20 cellular contexts compared by ENCODE assay signal in genomic region chr2:96809951-96810782, GRCh38. TPM values are rescaled to one million over a fixed set of nuclear protein-coding genes. Genes with fewer than 3 reads are reported as not detected.
DNase-seq lines count a peak whose midpoint lies in the region; TF ChIP-seq lines count a peak whose summit lies in the region.
"Had no signal": no experiment of that assay in that cellular context is flagged by ENCODE, and none has a peak within 500 bp of the region (broad histone marks: within the 10 kb centered on the region; RNA-seq: fewer than 3 reads in every experiment).

No MANE protein-coding gene starts in this region.

- peaks cover 0 to 41% (median 6%) of the 10 kb centered on the region in 6 donors for H3K36me3 ChIP-seq in spleen
- H3K36me3 ChIP-seq: brain microvascular endothelial cell had no signal

- no peaks in the 10 kb centered on the region for H3K9me3 ChIP-seq in spleen
- H3K9me3 ChIP-seq: A549 had no signal

- CTCF ChIA-PET in activated CD4-positive, alpha-beta memory T cell treated with anti-CD3 and anti-CD28 coated beads for 36 hours (lab: Charles Lee): interaction anchor here (0.7 to 0.8 kb wide), 2 partner anchors 9 to 48 kb away, joined by 3 read pairs; partner anchors contain the start of gene ANKRD39
- CTCF ChIA-PET in activated CD4-positive, alpha-beta memory T cell treated with anti-CD3 and anti-CD28 coated beads, Interleukin-2, amount 10 ng/mL, durations not matched to agents 7 days and 5 days (lab: Charles Lee): no interaction called here

- H3K9me3 Mint-ChIP-seq in activated CD4-positive, alpha-beta memory T cell treated with anti-CD3 and anti-CD28 coated beads for 36 hours: no peaks in the 10 kb centered on the region
- H3K9me3 Mint-ChIP-seq in activated CD4-positive, alpha-beta memory T cell treated with anti-CD3 and anti-CD28 coated beads, Interleukin-2, amount 10 ng/mL, durations not matched to agents 7 days and 5 days: no peaks in the 10 kb centered on the region
- H3K9me3 Mint-ChIP-seq: activated naive CD8-positive, alpha-beta T cell treated with anti-CD3 and anti-CD28 coated beads, Interleukin-2, amount 10 ng/mL, durations not matched to agents 7 days and 5 days; dendritic cell treated with granulocyte-macrophage colony-stimulating factor and Interleukin-4, amounts not matched to agents 40 ng/mL and 50 ng/mL, for 4 days; HFFc6; type B pancreatic cell had no signal

- TF ChIP-seq CTCF in spleen (IDR thresholded peaks at IDR 0.05 in 8 of 11, conservative IDR thresholded peaks at IDR 0.05 in 3 of 11): no peak

- no peak for TF ChIP-seq POLR2A in spleen (IDR thresholded peaks at IDR 0.05)

- no peaks in the 10 kb centered on the region for H3K27me3 Mint-ChIP-seq in activated CD4-positive, alpha-beta memory T cell treated with anti-CD3 and anti-CD28 coated beads for 36 hours
- H3K27me3 Mint-ChIP-seq in activated CD4-positive, alpha-beta memory T cell treated with anti-CD3 and anti-CD28 coated beads, Interleukin-2, amount 10 ng/mL, durations not matched to agents 7 days and 5 days: no peaks in the 10 kb centered on the region
- H3K27me3 Mint-ChIP-seq: activated naive CD8-positive, alpha-beta T cell treated with anti-CD3 and anti-CD28 coated beads, Interleukin-2, amount 10 ng/mL, durations not matched to agents 7 days and 5 days; dendritic cell treated with granulocyte-macrophage colony-stimulating factor and Interleukin-4, amounts not matched to agents 40 ng/mL and 50 ng/mL, for 4 days; type B pancreatic cell had no signal

- H3K4me1 Mint-ChIP-seq in activated CD4-positive, alpha-beta memory T cell treated with anti-CD3 and anti-CD28 coated beads for 36 hours (ENCODE audit: low read depth): peaks cover 23% of the 10 kb centered on the region
- peaks cover 32% of the 10 kb centered on the region for H3K4me1 Mint-ChIP-seq in activated CD4-positive, alpha-beta memory T cell treated with anti-CD3 and anti-CD28 coated beads, Interleukin-2, amount 10 ng/mL, durations not matched to agents 7 days and 5 days

- 77 to 87% (median 78%) methylated on average over 10 to 12 of the region's 12 CpGs for WGBS in spleen, 5 donors

- DNase-seq in activated CD4-positive, alpha-beta memory T cell treated with anti-CD3 and anti-CD28 coated beads for 36 hours: no peak
- no peak for DNase-seq in activated CD4-positive, alpha-beta memory T cell treated with anti-CD3 and anti-CD28 coated beads, Interleukin-2, amount 10 ng/mL, durations not matched to agents 7 days and 5 days
- DNase-seq in caudate nucleus (lab: John Stamatoyannopoulos, UW) (peak in 12 of 61 donors; percentile 11 to 69 (median 33)), spleen (no peak), SKM-1 (lab: John Stamatoyannopoulos, UW; ENCODE audit: unreplicated experiment) (no peak), NCI-H1105 treated with DMSO at 0.1 percent for 48 hours (lab: John Stamatoyannopoulos, UW) (no peak)
- DNase-seq: activated naive CD8-positive, alpha-beta T cell treated with anti-CD3 and anti-CD28 coated beads, Interleukin-2, amount 10 ng/mL, durations not matched to agents 7 days and 5 days; brain microvascular endothelial cell; foreskin keratinocyte; HFFc6; Karpas-422; NCI-H1092; NCI-H2081 treated with DMSO at 0.1 percent for 48 hours; NCI-H510A treated with DMSO at 0.1 percent for 48 hours; stimulated activated naive CD4-positive, alpha-beta T cell had no signal

- peaks cover 1% of the 10 kb centered on the region for H3K36me3 Mint-ChIP-seq in activated CD4-positive, alpha-beta memory T cell treated with anti-CD3 and anti-CD28 coated beads for 36 hours
- H3K36me3 Mint-ChIP-seq in activated CD4-positive, alpha-beta memory T cell treated with anti-CD3 and anti-CD28 coated beads, Interleukin-2, amount 10 ng/mL, durations not matched to agents 7 days and 5 days (ENCODE audit: low read depth): peaks cover 15% of the 10 kb centered on the region

- H3K27ac Mint-ChIP-seq in activated CD4-positive, alpha-beta memory T cell treated with anti-CD3 and anti-CD28 coated beads for 36 hours: peak overlapping the region; percentile 11
- H3K27ac Mint-ChIP-seq in activated CD4-positive, alpha-beta memory T cell treated with anti-CD3 and anti-CD28 coated beads, Interleukin-2, amount 10 ng/mL, durations not matched to agents 7 days and 5 days: no peak overlapping the region
- H3K27ac Mint-ChIP-seq: activated naive CD8-positive, alpha-beta T cell treated with anti-CD3 and anti-CD28 coated beads, Interleukin-2, amount 10 ng/mL, durations not matched to agents 7 days and 5 days; dendritic cell treated with granulocyte-macrophage colony-stimulating factor and Interleukin-4, amounts not matched to agents 40 ng/mL and 50 ng/mL, for 4 days; HFFc6; type B pancreatic cell had no signal

- intact Hi-C loops in activated CD4-positive, alpha-beta memory T cell treated with anti-CD3 and anti-CD28 coated beads for 36 hours (cut with micrococcal nuclease): loop anchor here (10.0 kb wide), 1 partner anchor 175 kb away; the partner anchor contains the start of gene KANSL3
- intact Hi-C loops in spleen (cut with DNase I; ENCODE audit: low total_unique reads): no loop called here

- H3K27ac ChIP-seq in caudate nucleus (ENCODE audit: low read depth, low read length) (peak overlapping the region; percentile 78), spleen (peak overlapping the region in 6 of 8 donors; percentile 13 to 51 (median 43))
- H3K27ac ChIP-seq: A549, brain microvascular endothelial cell, C4-2B, epithelial cell of prostate, foreskin keratinocyte had no signal

- POLR2A ChIA-PET in activated CD4-positive, alpha-beta memory T cell treated with anti-CD3 and anti-CD28 coated beads for 36 hours (lab: Charles Lee): no interaction called here
- POLR2A ChIA-PET in activated CD4-positive, alpha-beta memory T cell treated with anti-CD3 and anti-CD28 coated beads, Interleukin-2, amount 10 ng/mL, durations not matched to agents 7 days and 5 days (lab: Charles Lee): interaction anchor here (1.3 kb wide), 1 partner anchor 153 kb away, joined by 4 read pairs; no protein-coding TSS in a partner anchor

- no peak overlapping the region for H3K4me3 Mint-ChIP-seq in activated CD4-positive, alpha-beta memory T cell treated with anti-CD3 and anti-CD28 coated beads for 36 hours
- no peak overlapping the region for H3K4me3 Mint-ChIP-seq in activated CD4-positive, alpha-beta memory T cell treated with anti-CD3 and anti-CD28 coated beads, Interleukin-2, amount 10 ng/mL, durations not matched to agents 7 days and 5 days
- H3K4me3 Mint-ChIP-seq: activated naive CD8-positive, alpha-beta T cell treated with anti-CD3 and anti-CD28 coated beads, Interleukin-2, amount 10 ng/mL, durations not matched to agents 7 days and 5 days; dendritic cell treated with granulocyte-macrophage colony-stimulating factor and Interleukin-4, amounts not matched to agents 40 ng/mL and 50 ng/mL, for 4 days; HFFc6; type B pancreatic cell had no signal

- no peak overlapping the region for H3K4me3 ChIP-seq in spleen
- H3K4me3 ChIP-seq: A549 had no signal

- H3K4me1 ChIP-seq in spleen: peaks cover 4 to 47% (median 28%) of the 10 kb centered on the region in 6 donors
- H3K4me1 ChIP-seq: foreskin keratinocyte had no signal

- H3K27me3 ChIP-seq in spleen (replicated peaks in 1 of 7): no peaks in the 10 kb centered on the region
- H3K27me3 ChIP-seq: brain microvascular endothelial cell, foreskin keratinocyte had no signal

RNA-seq across cellular contexts. Expression of gene CNNM3, which starts 5.9 kb away (rescaled TPM):
- total RNA-seq in activated CD4-positive, alpha-beta memory T cell treated with anti-CD3 and anti-CD28 coated beads for 36 hours: 10 to 100 TPM; 16.3 to 22.2 TPM
- 10 to 100 TPM; 26.6 to 28.5 TPM for total RNA-seq in activated CD4-positive, alpha-beta memory T cell treated with anti-CD3 and anti-CD28 coated beads, Interleukin-2, amount 10 ng/mL, durations not matched to agents 7 days and 5 days
- total RNA-seq in spleen: 10 to 100 TPM; 20.7 to 37.8 (median 25.6) TPM
- polyA plus RNA-seq in spleen: 1 to 10 TPM; 3.7 to 7.8 (median 3.7) TPM

RNA-seq across cellular contexts. Expression of gene ANKRD23, which starts 33.7 kb away (rescaled TPM):
- total RNA-seq in activated CD4-positive, alpha-beta memory T cell treated with anti-CD3 and anti-CD28 coated beads for 36 hours: 1 to 10 TPM; 5.8 to 7.6 TPM
- total RNA-seq in activated CD4-positive, alpha-beta memory T cell treated with anti-CD3 and anti-CD28 coated beads, Interleukin-2, amount 10 ng/mL, durations not matched to agents 7 days and 5 days: 10 to 100 TPM; 15.5 to 16.9 TPM
- 10 to 100 TPM in 3 of 7 donors, 1 to 10 TPM in 4; 4.6 to 19.8 (median 9.3) TPM for total RNA-seq in spleen
- 1 to 10 TPM; 2.4 to 4.9 (median 3.9) TPM for polyA plus RNA-seq in spleen

RNA-seq across cellular contexts. Expression of gene ANKRD39, which starts 47.6 kb away (rescaled TPM):
- total RNA-seq in activated CD4-positive, alpha-beta memory T cell treated with anti-CD3 and anti-CD28 coated beads for 36 hours: 10 to 100 TPM; 29.0 to 35.1 TPM
- total RNA-seq in activated CD4-positive, alpha-beta memory T cell treated with anti-CD3 and anti-CD28 coated beads, Interleukin-2, amount 10 ng/mL, durations not matched to agents 7 days and 5 days: 10 to 100 TPM; 44.1 to 47.7 TPM
- 10 to 100 TPM; 13.6 to 32.2 (median 22.5) TPM for total RNA-seq in spleen
- 10 to 100 TPM; 13.7 to 17.7 (median 15.8) TPM for polyA plus RNA-seq in spleen

RNA-seq across cellular contexts. Expression of gene CNNM4, which starts 49.5 kb away (rescaled TPM):
- 1 to 10 TPM; 7.5 to 8.2 TPM for total RNA-seq in activated CD4-positive, alpha-beta memory T cell treated with anti-CD3 and anti-CD28 coated beads for 36 hours
- total RNA-seq in activated CD4-positive, alpha-beta memory T cell treated with anti-CD3 and anti-CD28 coated beads, Interleukin-2, amount 10 ng/mL, durations not matched to agents 7 days and 5 days: 1 to 10 TPM; 8.6 to 9.4 TPM
- 10 to 100 TPM in 3 of 7 donors, 1 to 10 TPM in 4; 5.7 to 14.4 (median 9.4) TPM for total RNA-seq in spleen
- polyA plus RNA-seq in spleen: 1 to 10 TPM; 1.5 to 3.3 (median 2.8) TPM

RNA-seq across cellular contexts. Expression of gene SEMA4C, which starts 59.7 kb away (rescaled TPM):
- 10 to 100 TPM; 13.9 to 18.8 TPM for total RNA-seq in activated CD4-positive, alpha-beta memory T cell treated with anti-CD3 and anti-CD28 coated beads for 36 hours
- total RNA-seq in activated CD4-positive, alpha-beta memory T cell treated with anti-CD3 and anti-CD28 coated beads, Interleukin-2, amount 10 ng/mL, durations not matched to agents 7 days and 5 days: 10 to 100 TPM; 22.2 to 22.5 TPM
- 100 to 1,000 TPM in 2 of 7 donors, 10 to 100 TPM in 5; 59.7 to 205 (median 70.3) TPM for total RNA-seq in spleen
- polyA plus RNA-seq in spleen: 10 to 100 TPM in 2 of 3 donors, 1 to 10 TPM in 1; 6.1 to 37.2 (median 16.5) TPM
